Comparison of ENCODE assay signal across 8 cellular contexts in the genomic region with DNA sequence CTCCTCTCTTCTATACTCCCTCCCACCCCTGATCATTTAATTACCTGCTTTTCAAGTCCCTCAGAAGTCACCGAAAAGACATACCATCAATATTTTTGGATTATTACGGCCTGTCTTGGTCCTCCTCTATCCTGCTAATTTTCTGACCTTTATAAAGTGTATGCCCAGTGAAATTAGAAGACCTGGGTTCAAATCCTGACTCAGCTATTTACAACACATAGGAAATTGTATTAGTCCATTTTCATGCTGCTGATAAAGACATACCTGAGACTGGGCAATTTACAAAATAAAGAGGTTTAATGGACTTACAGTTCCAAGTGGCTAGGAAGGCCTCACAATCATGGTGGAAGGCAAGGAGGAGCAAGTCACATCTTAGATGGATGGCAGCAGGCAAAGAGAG. TPM values are rescaled to one million over a fixed set of nuclear protein-coding genes. Genes with fewer than 3 reads are reported as not detected.
"Had no signal": no experiment of that assay in that cellular context is flagged by ENCODE, and none has a peak within 500 bp of the region (broad histone marks: within the 10 kb centered on the region; RNA-seq: fewer than 3 reads in every experiment).

No MANE protein-coding gene starts in this region.

RNA-seq across cellular contexts. Expression of a gene that starts 14.8 kb away (rescaled TPM):
- total RNA-seq: naive thymus-derived CD8-positive, alpha-beta T cell; natural killer cell; natural killer cell treated with Interleukin-12 subunit alpha and Interleukin-12 subunit beta and Interleukin-15 and Interleukin-18, amount 100 ng/mL, for 72 hours; osteoblast; osteocyte; pulmonary artery endothelial cell; renal cortical epithelial cell; smooth muscle cell had no signal
- polyA plus RNA-seq: naive thymus-derived CD8-positive, alpha-beta T cell had no signal
